2 cellular contexts compared by ENCODE assay signal in genomic region chr12:62605972-62606371, GRCh38.
TF ChIP-seq lines count a peak whose summit lies in the region.

No MANE protein-coding gene starts in this region.

TF ChIP-seq in SK-N-SH, 30 proteins besides CTCF, POLR2A, EP300 and RAD21 (continued from another document):
- no peak for TF ChIP-seq REST (IDR thresholded peaks at IDR 0.05; ENCODE audit: low read depth, low read length)
- no peak for TF ChIP-seq SIN3A (IDR thresholded peaks at IDR 0.05; ENCODE audit: borderline replicate concordance, low read depth, low read length)
- TF ChIP-seq RCOR1 (IDR thresholded peaks at IDR 0.05; ENCODE audit: low read length): no peak
- no peak for TF ChIP-seq EZH2phosphoT487 (IDR thresholded peaks at IDR 0.05; ENCODE audit: borderline replicate concordance, low read depth)
- no peak for TF ChIP-seq POLR2AphosphoS5 (IDR thresholded peaks at IDR 0.05; ENCODE audit: low read depth, low read length)
- TF ChIP-seq JUND (IDR thresholded peaks at IDR 0.05): no peak

TF ChIP-seq in SK-N-SH treated with all-trans-retinoic acid at 6 μM for 48 hours, 23 proteins besides CTCF, POLR2A, EP300 and RAD21 (continued from another document):
- TF ChIP-seq PATZ1 (CRISPR knock-in tag; IDR thresholded peaks at IDR 0.05; ENCODE audit: borderline replicate concordance) (no peak), OSR1 (CRISPR knock-in tag; IDR thresholded peaks at IDR 0.05) (no peak), PPARA (CRISPR knock-in tag; IDR thresholded peaks at IDR 0.05; ENCODE audit: borderline replicate concordance) (no peak), RARB (CRISPR knock-in tag; IDR thresholded peaks at IDR 0.05) (no peak), ARNTL (CRISPR knock-in tag; IDR thresholded peaks at IDR 0.05; ENCODE audit: borderline replicate concordance, low read depth) (no peak), CSDC2 (CRISPR knock-in tag; IDR thresholded peaks at IDR 0.05) (no peak), ZFP3 (CRISPR knock-in tag; IDR thresholded peaks at IDR 0.05) (no peak), CREB5 (CRISPR knock-in tag; IDR thresholded peaks at IDR 0.05; ENCODE audit: low read depth) (no peak), SNAI2 (CRISPR knock-in tag; IDR thresholded peaks at IDR 0.05) (no peak)
